ENCODE assay signal across 13 cellular contexts in genomic region chr3:117622130-117622841, GRCh38.
DNase-seq lines count a peak whose midpoint lies in the region; ATAC-seq and TF ChIP-seq lines count a peak whose summit lies in the region.
"Had no signal": no experiment of that assay in that cellular context is flagged by ENCODE, and none has a peak within 500 bp of the region (broad histone marks: within the 10 kb centered on the region; RNA-seq: fewer than 3 reads in every experiment).

No MANE protein-coding gene starts in this region.

- no peaks in the 10 kb centered on the region for H3K27me3 ChIP-seq in kidney epithelial cell (ENCODE audit: control insufficient read depth, insufficient read depth, low read length)

- no peaks in the 10 kb centered on the region for H3K36me3 Mint-ChIP-seq in natural killer cell treated with Interleukin-12 subunit alpha and Interleukin-12 subunit beta and Interleukin-15 and Interleukin-18, amount 100 ng/mL, for 72 hours
- no peaks in the 10 kb centered on the region for H3K36me3 Mint-ChIP-seq in naive thymus-derived CD8-positive, alpha-beta T cell

- H3K36me3 ChIP-seq in kidney epithelial cell (ENCODE audit: control insufficient read depth, insufficient read depth, low read length), result no peaks in the 10 kb centered on the region

- H3K4me3 ChIP-seq in astrocyte of the spinal cord (ENCODE audit: low read depth, low read length) (no peak overlapping the region), kidney epithelial cell (ENCODE audit: low read depth, low read length) (no peak overlapping the region)

- in situ Hi-C loops in astrocyte of the spinal cord (cut with HindIII; ENCODE audit: low sequenced_read_pairs), result no loop called here

- no peak for ATAC-seq in natural killer cell treated with Interleukin-12 subunit alpha and Interleukin-12 subunit beta and Interleukin-15 and Interleukin-18, amount 100 ng/mL, for 72 hours
- ATAC-seq in naive thymus-derived CD8-positive, alpha-beta T cell, result no peak
- no peak for ATAC-seq in GM18519 (IDR thresholded peaks at IDR 0.05; ENCODE audit: low FRiP score, unreplicated experiment)

- peaks cover 11% of the 10 kb centered on the region for H3K9me3 Mint-ChIP-seq in natural killer cell treated with Interleukin-12 subunit alpha and Interleukin-12 subunit beta and Interleukin-15 and Interleukin-18, amount 100 ng/mL, for 72 hours
- peaks cover 0 to 10% (median 2%) of the 10 kb centered on the region in 9 donors for H3K9me3 Mint-ChIP-seq in naive thymus-derived CD8-positive, alpha-beta T cell
- H3K9me3 Mint-ChIP-seq: neural crest cell had no signal

- no peak for TF ChIP-seq CTCF in astrocyte of the spinal cord (IDR thresholded peaks at IDR 0.05; ENCODE audit: low read depth, low read length)
- TF ChIP-seq CTCF in kidney epithelial cell (IDR thresholded peaks at IDR 0.05; ENCODE audit: insufficient read depth, low read length, poor library complexity, severe bottlenecking), result no peak

- H3K4me1 Mint-ChIP-seq in natural killer cell treated with Interleukin-12 subunit alpha and Interleukin-12 subunit beta and Interleukin-15 and Interleukin-18, amount 100 ng/mL, for 72 hours (ENCODE audit: low read depth in 2 of 2), result no peaks in the 10 kb centered on the region
- no peaks in the 10 kb centered on the region for H3K4me1 Mint-ChIP-seq in naive thymus-derived CD8-positive, alpha-beta T cell

- no peak overlapping the region for H3K27ac Mint-ChIP-seq in natural killer cell treated with Interleukin-12 subunit alpha and Interleukin-12 subunit beta and Interleukin-15 and Interleukin-18, amount 100 ng/mL, for 72 hours
- H3K27ac Mint-ChIP-seq in naive thymus-derived CD8-positive, alpha-beta T cell, result no peak overlapping the region

- DNase-seq in AG08396 (ENCODE audit: low spot score) (peak; percentile 56), HK-2 (ENCODE audit: unreplicated experiment) (peak; percentile 32), astrocyte of the spinal cord (ENCODE audit: low read depth, low spot score) (peak; percentile 83), kidney epithelial cell (ENCODE audit: low read depth) (peak; percentile 85)
- no peak for DNase-seq in natural killer cell treated with Interleukin-12 subunit alpha and Interleukin-12 subunit beta and Interleukin-15 and Interleukin-18, amount 100 ng/mL, for 72 hours (ENCODE audit: low spot score)
- DNase-seq in naive thymus-derived CD8-positive, alpha-beta T cell, result no peak
- no peak for DNase-seq in stimulated activated naive CD4-positive, alpha-beta T cell (lab: John Stamatoyannopoulos, UW)
- DNase-seq: activated T-cell treated with anti-CD3 and anti-CD28 coated beads, Interleukin-2, amount 50 U/mL, for 1 hour; central memory CD4-positive, alpha-beta T cell; stimulated activated CD4-positive, alpha-beta T cell treated with anti-CD3 and anti-CD28 coated beads, Interleukin-2, amount 100 ng/mL, for 48 hours; substantia nigra had no signal

- H3K4me3 Mint-ChIP-seq in natural killer cell treated with Interleukin-12 subunit alpha and Interleukin-12 subunit beta and Interleukin-15 and Interleukin-18, amount 100 ng/mL, for 72 hours, result no peak overlapping the region
- H3K4me3 Mint-ChIP-seq in naive thymus-derived CD8-positive, alpha-beta T cell, result no peak overlapping the region
- H3K4me3 Mint-ChIP-seq: neural crest cell had no signal

- POLR2A ChIA-PET in naive thymus-derived CD8-positive, alpha-beta T cell (lab: Charles Lee), result no interaction called here

- no peaks in the 10 kb centered on the region for H3K27me3 Mint-ChIP-seq in natural killer cell treated with Interleukin-12 subunit alpha and Interleukin-12 subunit beta and Interleukin-15 and Interleukin-18, amount 100 ng/mL, for 72 hours
- H3K27me3 Mint-ChIP-seq in naive thymus-derived CD8-positive, alpha-beta T cell, result no peaks in the 10 kb centered on the region

Comparison
In these comparisons a context has a peak if more than half of its experiments do, and no peak if none do; other contexts are left out.
1. DNase-seq: peak in AG08396 (single experiment), HK-2 (single experiment), astrocyte of the spinal cord (single experiment) and kidney epithelial cell (single experiment); none in natural killer cell treated with Interleukin-12 subunit alpha and Interleukin-12 subunit beta and Interleukin-15 and Interleukin-18, amount 100 ng/mL, for 72 hours (single experiment), naive thymus-derived CD8-positive, alpha-beta T cell (0 of 10) and stimulated activated naive CD4-positive, alpha-beta T cell (0 of 6).